ENCODE assay signal across 8 cellular contexts in genomic region chr16:25110392-25110947, GRCh38. TPM values are rescaled to one million over a fixed set of nuclear protein-coding genes. Genes with fewer than 3 reads are reported as not detected.
DNase-seq lines count a peak whose midpoint lies in the region; ATAC-seq and TF ChIP-seq lines count a peak whose summit lies in the region.

No MANE protein-coding gene starts in this region.

- WGBS in heart right ventricle, 2 donors: 21 to 33% methylated on average over 7 of the region's 7 CpGs

- TF ChIP-seq CTCF in heart right ventricle (IDR thresholded peaks at IDR 0.05) (no peak), WI38 (IDR thresholded peaks at IDR 0.05; ENCODE audit: low read depth, low read length) (no peak), foreskin keratinocyte (conservative IDR thresholded peaks at IDR 0.05) (no peak)

- H3K4me3 ChIP-seq in heart right ventricle (peak overlapping the region; percentile 64 to 100 (median 94)), WI38 (ENCODE audit: low read depth, low read length) (peak overlapping the region; percentile 96)

- H3K36me3 ChIP-seq in heart right ventricle: peaks cover 0 to 13% (median 0%) of the 10 kb centered on the region in 9 donors

- H3K27ac ChIP-seq in heart right ventricle (peak overlapping the region; percentile 44 to 94 (median 85)), foreskin keratinocyte (peak overlapping the region; percentile 50)

- H3K4me1 ChIP-seq in heart right ventricle (peaks cover 4 to 63% (median 49%) of the 10 kb centered on the region in 9 donors), foreskin keratinocyte (peaks cover 7% of the 10 kb centered on the region)

- H3K9me3 ChIP-seq in heart right ventricle: no peaks in the 10 kb centered on the region

- no peaks in the 10 kb centered on the region for H3K27me3 ChIP-seq in heart right ventricle
- H3K27me3 ChIP-seq in foreskin keratinocyte: no peaks in the 10 kb centered on the region

- DNase-seq in heart right ventricle: no peak
- no peak for DNase-seq in Right ventricle myocardium inferior (ENCODE audit: missing footprints)
- no peak for DNase-seq in foreskin keratinocyte
- peak; percentile 31 to 43 (median 39) for DNase-seq in stimulated activated CD4-positive, alpha-beta T cell treated with anti-CD3 and anti-CD28 coated beads, Interleukin-12 subunit alpha, Interleukin-12 subunit beta, amount 100 ng/mL, for 48 hours (ENCODE audit: low read depth in 2 of 3, low spot score in 1 of 3)
- no peak for DNase-seq in COLO829 (ENCODE audit: low spot score)
- DNase-seq in NCI-H226: no peak

- ATAC-seq in heart right ventricle (no peak), Right ventricle myocardium inferior (no peak), foreskin keratinocyte (no peak), HG03457 (IDR thresholded peaks at IDR 0.05; ENCODE audit: unreplicated experiment) (no peak)

- intact Hi-C loops in heart right ventricle (cut with DNase I): loop anchor here in 3 of 10 donors (2.0 to 10.0 kb wide), 4 partner anchors 56 to 573 kb away; partner anchors contain the start of gene RBBP6 (in 1 of the 3)
- intact Hi-C loops in Right ventricle myocardium inferior (cut with DNase I): no loop called here

RNA-seq across cellular contexts. Expression of gene LCMT1, which starts 1.1 kb away (rescaled TPM):
- total RNA-seq in heart right ventricle (10 to 100 TPM; 38.4 to 49.1 (median 44.2) TPM), Right ventricle myocardium inferior (35.3 TPM), foreskin keratinocyte (28.9 and 29.6 TPM in 2 replicates)
- polyA plus RNA-seq in heart right ventricle (10 to 100 TPM; 36.2 to 46.6 TPM), foreskin keratinocyte (37.7 and 38.3 TPM in 2 replicates)

Comparison
In these comparisons a context has a peak if more than half of its experiments do, and no peak if none do; other contexts are left out.
1. DNase-seq: peak in stimulated activated CD4-positive, alpha-beta T cell treated with anti-CD3 and anti-CD28 coated beads, Interleukin-12 subunit alpha, Interleukin-12 subunit beta, amount 100 ng/mL, for 48 hours (3 of 3); none in heart right ventricle (0 of 2), Right ventricle myocardium inferior (single experiment), foreskin keratinocyte (0 of 2), COLO829 (single experiment) and NCI-H226 (single experiment).